In the genomic region with DNA sequence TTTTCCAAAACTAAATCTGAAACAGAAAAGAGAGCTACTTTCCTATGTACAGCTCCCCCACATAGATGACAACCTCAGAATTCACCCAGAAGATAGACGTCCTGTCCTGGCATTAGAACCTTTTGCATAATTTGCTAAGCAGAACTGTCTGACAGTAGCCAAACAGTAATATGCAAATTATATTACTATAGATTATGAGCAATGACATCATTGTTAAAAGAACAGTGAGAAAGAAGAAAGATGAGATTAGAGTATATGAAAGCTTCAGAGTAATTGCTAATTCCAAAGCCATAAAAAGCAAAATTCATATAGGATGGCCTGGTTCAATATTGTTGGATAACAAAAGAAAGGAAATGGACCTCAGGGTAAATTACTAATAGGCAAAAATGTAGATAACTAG, we compare ENCODE assay signal across 9 cellular contexts. TPM values are rescaled to one million over a fixed set of nuclear protein-coding genes. Genes with fewer than 3 reads are reported as not detected.
"Had no signal": no experiment of that assay in that cellular context is flagged by ENCODE, and none has a peak within 500 bp of the region (broad histone marks: within the 10 kb centered on the region; RNA-seq: fewer than 3 reads in every experiment).

No MANE protein-coding gene starts in this region.

- H3K9me3 ChIP-seq: HAP-1 had no signal

- H3K9ac ChIP-seq: GM23248, KMS-11 had no signal

- H3K36me3 Mint-ChIP-seq: IgD-negative memory B cell had no signal

- H2AFZ ChIP-seq: GM23248 had no signal

- H3K27ac Mint-ChIP-seq: IgD-negative memory B cell had no signal

- H3K4me3 ChIP-seq: GM23248, HAP-1 had no signal

- FAIRE-seq: HTR-8/SVneo had no signal

- ATAC-seq: HCT116 had no signal

- H3K27ac ChIP-seq: GM23248, KMS-11 had no signal

- DNase-seq: GM23248, GOT3, H7, KBM-7 had no signal

- H3K4me2 ChIP-seq: KMS-11 had no signal

- H3K4me1 Mint-ChIP-seq: IgD-negative memory B cell had no signal

- H3K4me3 Mint-ChIP-seq: IgD-negative memory B cell had no signal

- H3K36me3 ChIP-seq: HAP-1 had no signal

- H3K9me3 Mint-ChIP-seq: IgD-negative memory B cell had no signal

RNA-seq across cellular contexts. Expression of gene SLC44A5, which starts 43.7 kb away (rescaled TPM):
- total RNA-seq: GM23248 had no signal
- polyA plus RNA-seq: GM23248 had no signal
